8 cellular contexts compared by ENCODE assay signal in the genomic region with DNA sequence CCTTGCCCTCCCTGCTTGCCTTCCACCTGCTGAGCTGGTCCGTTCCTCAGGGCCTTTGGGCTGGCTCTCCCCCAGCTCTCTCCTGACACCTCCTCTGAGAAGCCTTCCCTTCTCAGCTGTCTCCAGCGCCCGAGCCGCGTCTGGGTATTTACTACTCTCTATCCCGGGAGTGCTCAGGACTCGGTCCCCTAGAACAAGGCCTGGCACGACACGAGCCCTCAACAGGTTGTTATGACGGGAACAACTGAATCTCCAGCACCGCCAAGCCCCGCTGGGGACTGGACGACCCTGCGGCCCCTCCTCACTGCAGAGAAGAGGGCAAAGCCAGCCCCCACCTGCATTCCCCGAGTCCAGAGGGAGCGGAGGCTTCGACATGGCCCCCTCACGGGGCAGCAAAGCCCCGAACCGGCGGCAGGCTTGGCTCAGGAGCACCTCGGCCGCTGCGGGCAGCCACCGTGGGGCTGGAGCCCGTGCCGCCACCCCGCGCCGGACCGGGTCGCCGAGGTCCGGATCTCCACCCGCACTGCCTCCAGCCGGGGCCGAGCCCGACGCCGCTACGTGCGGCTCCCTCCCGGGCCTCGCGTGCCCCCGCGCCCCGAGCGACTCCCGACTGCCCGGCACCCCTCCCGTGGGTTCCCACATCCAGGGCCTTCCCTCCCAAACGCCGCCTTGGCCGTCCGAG. TPM values are rescaled to one million over a fixed set of nuclear protein-coding genes. Genes with fewer than 3 reads are reported as not detected.
DNase-seq lines count a peak whose midpoint lies in the region; ATAC-seq, FAIRE-seq and TF ChIP-seq lines count a peak whose summit lies in the region.

No MANE protein-coding gene starts in this region.

- ATAC-seq in HG03139 (IDR thresholded peaks at IDR 0.05; ENCODE audit: unreplicated experiment) (peak; percentile 2), gastroesophageal sphincter (peak; percentile 42), pancreas (peak; percentile 3 to 44 (median 16))
- ATAC-seq in activated T-cell treated with anti-CD3 and anti-CD28 coated beads, Interleukin-2, amount 50 U/mL, for 4 hours, result no peak

- peak overlapping the region; percentile 87 to 96 (median 92) for H3K27ac ChIP-seq in gastroesophageal sphincter
- H3K27ac ChIP-seq in pancreas, result peak overlapping the region; percentile 90 to 93 (median 91)

- CTCF ChIA-PET in HEK293T (lab: Yijun Ruan, JAX), result interaction anchor here (1.0 kb wide), 1 partner anchor 15 kb away, joined by 6 read pairs; no protein-coding TSS in a partner anchor

- H3K27me3 Mint-ChIP-seq in activated T-cell treated with anti-CD3 and anti-CD28 coated beads, Interleukin-2, amount 50 U/mL, for 4 hours (ENCODE audit: low read depth), result no peaks in the 10 kb centered on the region

- H3K4me1 Mint-ChIP-seq in activated T-cell treated with anti-CD3 and anti-CD28 coated beads, Interleukin-2, amount 50 U/mL, for 4 hours (ENCODE audit: low read depth), result peaks cover 34% of the 10 kb centered on the region

- no peaks in the 10 kb centered on the region for H3K27me3 ChIP-seq in gastroesophageal sphincter
- H3K27me3 ChIP-seq in pancreas, result no peaks in the 10 kb centered on the region

- WGBS in gastroesophageal sphincter (ENCODE audit: low coverage in 1 of 2), 2 donors, result no CpG with 5 or more reads among the region's 56 CpGs
- 0% methylated on average over 41 to 56 of the region's 56 CpGs for WGBS in pancreas, 2 donors

- TF ChIP-seq EP300 in gastroesophageal sphincter (IDR thresholded peaks at IDR 0.05), result no peak

- DNase-seq in activated CD4-positive, CD25-positive, alpha-beta regulatory T cell treated with anti-CD3 and anti-CD28 coated beads, Interleukin-2, amount 50 U/mL, for 72 hours, result peak; percentile 37
- DNase-seq in activated CD4-positive, CD25-positive, alpha-beta regulatory T cell (lab: John Stamatoyannopoulos, UW), result no peak
- no peak for DNase-seq in activated T-cell treated with anti-CD3 and anti-CD28 coated beads, Interleukin-2, amount 50 U/mL, for 4 hours
- peak in 5 of 6 donors; percentile 34 to 66 (median 37) for DNase-seq in pancreas
- no peak for DNase-seq in NCI-H2227 treated with DMSO at 0.1 percent for 48 hours (lab: John Stamatoyannopoulos, UW)
- DNase-seq in HEK293T (ENCODE audit: extremely low spot score), result no peak

- H3K36me3 Mint-ChIP-seq in activated T-cell treated with anti-CD3 and anti-CD28 coated beads, Interleukin-2, amount 50 U/mL, for 4 hours (ENCODE audit: insufficient read depth), result no peaks in the 10 kb centered on the region

- no peak for TF ChIP-seq POLR2A in gastroesophageal sphincter (IDR thresholded peaks at IDR 0.05)

- H3K36me3 ChIP-seq in gastroesophageal sphincter (peaks cover 0 to 3% of the 10 kb centered on the region in 2 donors), pancreas (no peaks in the 10 kb centered on the region)

- intact Hi-C loops in pancreas (cut with DNase I), result no loop called here

- peak overlapping the region; percentile 92 for H3K4me3 Mint-ChIP-seq in activated T-cell treated with anti-CD3 and anti-CD28 coated beads, Interleukin-2, amount 50 U/mL, for 4 hours

- no peaks in the 10 kb centered on the region for H3K9me3 Mint-ChIP-seq in activated T-cell treated with anti-CD3 and anti-CD28 coated beads, Interleukin-2, amount 50 U/mL, for 4 hours

- no peak for FAIRE-seq in pancreas (lab: Jason Lieb, UNC)

- POLR2A ChIA-PET in HEK293T (lab: Yijun Ruan, JAX), result interaction anchor here (1.9 kb wide), 1 partner anchor 8 kb away, joined by 9 read pairs; the partner anchor contains the start of gene MCM2

- H3K4me1 ChIP-seq in gastroesophageal sphincter, result peaks cover 0 to 60% (median 30%) of the 10 kb centered on the region in 3 donors
- peaks cover 0 to 14% (median 0%) of the 10 kb centered on the region in 3 donors for H3K4me1 ChIP-seq in pancreas

- no peaks in the 10 kb centered on the region for H3K9me3 ChIP-seq in gastroesophageal sphincter
- H3K9me3 ChIP-seq in pancreas, result no peaks in the 10 kb centered on the region

- TF ChIP-seq CTCF in gastroesophageal sphincter (IDR thresholded peaks at IDR 0.05) (no peak), pancreas (IDR thresholded peaks at IDR 0.05) (no peak)

- H3K4me3 ChIP-seq in gastroesophageal sphincter, result peak overlapping the region; percentile 97 to 98
- peak overlapping the region; percentile 92 to 99 (median 96) for H3K4me3 ChIP-seq in pancreas

TF ChIP-seq in HEK293T, 16 proteins besides CTCF, POLR2A, EP300 and RAD21:
- TF ChIP-seq ARNT (IDR thresholded peaks at IDR 0.05) (no peak), NFRKB (IDR thresholded peaks at IDR 0.05) (no peak)

RNA-seq across cellular contexts. Expression of gene TPRA1, which starts 0.8 kb away (rescaled TPM):
- total RNA-seq in activated T-cell treated with anti-CD3 and anti-CD28 coated beads, Interleukin-2, amount 50 U/mL, for 4 hours, result 10 to 100 TPM; 37.8 to 39.2 (median 38.9) TPM
- 10 to 100 TPM; 25.6 to 36.3 (median 33.2) TPM for total RNA-seq in gastroesophageal sphincter
- total RNA-seq in pancreas, result 10 to 100 TPM; 12.1 to 21.5 (median 14.3) TPM
- 10 to 100 TPM; 21.9 to 25.9 TPM for polyA plus RNA-seq in pancreas

RNA-seq across cellular contexts. Expression of gene MCM2, which starts 8.5 kb away (rescaled TPM):
- 100 to 1,000 TPM; 284 to 362 (median 320) TPM for total RNA-seq in activated T-cell treated with anti-CD3 and anti-CD28 coated beads, Interleukin-2, amount 50 U/mL, for 4 hours
- 1 to 10 TPM; 2.3 to 6.5 (median 4.5) TPM for total RNA-seq in gastroesophageal sphincter
- 1 to 10 TPM; 2.3 to 5.2 (median 4.0) TPM for total RNA-seq in pancreas
- polyA plus RNA-seq in pancreas, result 1 to 10 TPM; 1.5 to 1.7 TPM

RNA-seq across cellular contexts. Expression of gene PODXL2, which starts 39.2 kb away (rescaled TPM):
- 1 to 10 TPM; 3.4 to 5.9 (median 4.3) TPM for total RNA-seq in activated T-cell treated with anti-CD3 and anti-CD28 coated beads, Interleukin-2, amount 50 U/mL, for 4 hours
- total RNA-seq in gastroesophageal sphincter (1 to 10 TPM; 1.9 to 2.8 (median 2.3) TPM), pancreas (1 to 10 TPM; 2.5 to 6.8 (median 5.3) TPM)
- 10 to 100 TPM in 1 of 2 donors, 1 to 10 TPM in 1; 6.0 to 18.1 TPM for polyA plus RNA-seq in pancreas

Comparison
In these comparisons a context has a peak if more than half of its experiments do, and no peak if none do; other contexts are left out.
1. DNase-seq: peak in activated CD4-positive, CD25-positive, alpha-beta regulatory T cell treated with anti-CD3 and anti-CD28 coated beads, Interleukin-2, amount 50 U/mL, for 72 hours (single experiment) and pancreas (5 of 6); none in activated CD4-positive, CD25-positive, alpha-beta regulatory T cell (0 of 4), activated T-cell treated with anti-CD3 and anti-CD28 coated beads, Interleukin-2, amount 50 U/mL, for 4 hours (single experiment), NCI-H2227 treated with DMSO at 0.1 percent for 48 hours (single experiment) and HEK293T (single experiment).
2. ATAC-seq: peak in HG03139 (single experiment), gastroesophageal sphincter (single experiment) and pancreas (4 of 4); none in activated T-cell treated with anti-CD3 and anti-CD28 coated beads, Interleukin-2, amount 50 U/mL, for 4 hours (0 of 2).
3. RNA of gene MCM2, which starts 8.5 kb away (total RNA-seq): 284 to 362 TPM in activated T-cell treated with anti-CD3 and anti-CD28 coated beads, Interleukin-2, amount 50 U/mL, for 4 hours; 2.3 to 6.5 TPM in gastroesophageal sphincter and 2.3 to 5.2 TPM in pancreas; every median in the first group is over 10 times any median in the second.